1 cellular context compared by ENCODE assay signal in the genomic region with DNA sequence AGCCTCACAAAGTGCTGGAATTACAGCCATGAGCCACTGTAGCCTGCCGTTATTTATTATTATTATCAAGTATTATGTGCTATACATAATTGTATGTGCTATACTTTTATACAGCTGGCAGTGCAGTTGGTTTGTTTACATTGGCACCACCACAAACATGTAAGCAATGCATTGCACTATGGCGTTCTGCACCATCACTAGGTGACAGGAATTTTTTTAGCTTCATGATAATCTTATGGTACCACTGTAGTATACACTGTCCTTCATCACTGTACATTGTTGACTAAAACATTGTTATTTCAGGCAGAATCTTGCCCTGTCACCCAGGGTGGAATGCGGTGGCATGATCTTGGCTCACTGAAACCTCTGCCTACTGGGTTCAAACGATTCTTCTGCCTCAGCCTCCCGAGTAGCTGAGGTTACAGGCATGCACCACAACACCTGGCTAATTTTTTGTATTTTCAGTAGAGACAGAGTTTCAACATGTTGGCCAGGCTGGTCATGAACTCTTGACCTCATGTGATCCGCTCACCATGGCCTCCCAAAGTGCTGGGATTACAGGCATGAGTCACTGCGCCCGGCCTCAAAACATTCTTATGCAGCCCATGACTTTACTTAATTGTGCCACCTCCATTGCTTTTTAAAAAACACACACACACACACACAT.
TF ChIP-seq lines count a peak whose summit lies in the region.

No MANE protein-coding gene starts in this region.

TF ChIP-seq in endothelial cell of umbilical vein, 7 proteins besides CTCF, POLR2A, EP300 and RAD21 (continued from another document):
- TF ChIP-seq POLR2AphosphoS5 (IDR thresholded peaks at IDR 0.05; ENCODE audit: insufficient read depth, low read depth, low read length) (no peak), GATA2 (IDR thresholded peaks at IDR 0.05; ENCODE audit: insufficient read depth, insufficient read length, low read depth, low read length) (no peak)
